In the genomic region with DNA sequence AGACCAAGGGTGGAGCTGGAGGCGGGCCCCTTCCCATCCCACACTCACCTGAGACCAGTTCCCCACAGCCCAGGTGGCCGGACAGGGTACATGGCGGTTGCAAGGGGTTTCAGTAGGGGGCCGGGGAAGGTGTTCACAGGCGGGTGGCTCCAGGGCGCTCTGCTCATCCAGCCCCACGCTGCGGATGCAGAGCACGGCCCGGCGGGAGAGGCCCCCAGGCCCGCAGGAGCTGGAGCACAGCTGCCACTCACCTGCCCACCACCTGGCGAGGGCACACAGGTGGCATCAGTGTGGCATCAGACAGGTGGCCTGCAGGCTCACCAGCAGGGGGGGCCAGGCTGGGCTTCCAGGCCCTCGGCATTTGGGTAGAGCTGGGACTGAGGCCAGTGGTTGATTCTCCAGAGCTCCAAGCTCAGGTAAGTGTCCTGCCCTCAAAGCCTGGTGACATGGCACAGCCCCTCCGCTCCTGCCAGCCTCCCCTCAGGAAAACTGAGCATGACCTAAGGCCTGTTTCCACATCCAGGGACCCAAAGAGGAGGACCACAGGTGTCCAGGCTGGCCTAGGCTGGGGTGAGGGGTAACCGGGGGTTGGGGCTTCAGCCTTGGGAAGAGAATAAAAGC, we compare ENCODE assay signal across 1 cellular context.
TF ChIP-seq lines count a peak whose summit lies in the region.

No MANE protein-coding gene starts in this region.

TF ChIP-seq in HepG2, 621 proteins besides CTCF, POLR2A, EP300 and RAD21 (continued from another document):
- no peak for TF ChIP-seq ZNF878 (CRISPR knock-in tag; IDR thresholded peaks at IDR 0.05)
- no peak for TF ChIP-seq GTF2F1 (IDR thresholded peaks at IDR 0.05; ENCODE audit: low read length)
